In the genomic region with DNA sequence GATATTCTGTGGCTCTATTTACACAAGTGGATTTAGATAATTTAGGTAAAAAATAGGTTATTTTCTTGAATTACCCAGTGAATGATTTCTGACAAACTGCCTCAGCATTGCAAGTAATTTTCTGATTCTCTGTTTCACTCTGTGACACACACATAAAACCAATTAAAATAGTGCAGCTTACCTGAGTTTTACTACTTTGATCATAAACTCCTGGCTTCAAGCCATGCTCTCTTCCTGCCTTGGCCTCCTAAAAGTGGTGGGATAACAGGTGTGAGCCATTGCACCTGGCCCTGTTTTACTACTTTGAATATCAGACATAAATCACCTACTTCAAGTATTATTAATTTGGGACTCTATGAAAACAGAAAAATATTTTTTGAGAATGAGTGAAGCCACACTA, we compare ENCODE assay signal across 27 cellular contexts.
"Had no signal": no experiment of that assay in that cellular context is flagged by ENCODE, and none has a peak within 500 bp of the region (broad histone marks: within the 10 kb centered on the region; RNA-seq: fewer than 3 reads in every experiment).

No MANE protein-coding gene starts in this region.

- ATAC-seq: activated T-helper 17 cell treated with anti-CD3 and anti-CD28 coated beads, Interleukin-2, amount 50 U/mL, for 72 hours; K562 had no signal

- H3K27ac ChIP-seq: brain microvascular endothelial cell, cardiac muscle cell, Peyer's patch, RWPE1, SJCRH30, VCaP had no signal

- H3K4me3 ChIP-seq: cardiac muscle cell, K562, Peyer's patch, SJCRH30 had no signal

- H3K36me3 ChIP-seq: brain microvascular endothelial cell, cardiac muscle cell, Peyer's patch, SJCRH30 had no signal

- H3K27me3 ChIP-seq: brain microvascular endothelial cell, cardiac muscle cell, Peyer's patch, SJCRH30 had no signal

- DNase-seq: activated CD4-positive, alpha-beta memory T cell treated with anti-CD3 and anti-CD28 coated beads for 36 hours; activated CD4-positive, alpha-beta T cell treated with anti-CD3 and anti-CD28 coated beads, Interleukin-2, amount 10 ng/mL, durations not matched to agents 7 days and 5 days; activated CD4-positive, CD25-positive, alpha-beta regulatory T cell; activated CD8-positive, alpha-beta memory T cell treated with anti-CD3 and anti-CD28 coated beads for 24 hours; activated gamma-delta T cell; activated naive CD4-positive, alpha-beta T cell treated with anti-CD3 and anti-CD28 coated beads for 36 hours; activated T-cell treated with anti-CD3 and anti-CD28 coated beads, Interleukin-2, amount 50 U/mL, for 48 hours; amygdala; brain microvascular endothelial cell; Karpas-422; MM.1S; NCI-H146; NCI-H187 treated with DMSO at 0.1 percent for 48 hours; NCI-H2107; NCI-H446; NCI-H774; NK-92 treated with Interleukin-12 subunit alpha and Interleukin-12 subunit beta, amount 100 ng/mL, for 24 hours; Peyer's patch; Right ventricle myocardium superior; SJCRH30; SK-N-SH; T-helper 1 cell had no signal

- H3K9me3 ChIP-seq: Peyer's patch, SJCRH30, SK-N-SH had no signal

- H3K4me1 ChIP-seq: Peyer's patch had no signal
